8 cellular contexts compared by ENCODE assay signal in genomic region chr19:13116282-13117175, GRCh38. TPM values are rescaled to one million over a fixed set of nuclear protein-coding genes. Genes with fewer than 3 reads are reported as not detected.
A peak's percentile ranks its signal among the peaks of the same experiment; 100 is the strongest.
DNase-seq lines count a peak whose midpoint lies in the region; ATAC-seq, FAIRE-seq and TF ChIP-seq lines count a peak whose summit lies in the region.

TRMT1 (minus strand) TSS chr19:13116740; CDS start chr19:13116399, 341 bp downstream.

- TF ChIP-seq CTCF in A673 (conservative IDR thresholded peaks at IDR 0.05; ENCODE audit: low read depth, low read length): no peak

- peak; percentile 98 for DNase-seq in A673 (ENCODE audit: low spot score)
- peak; percentile 98 for DNase-seq in HTR-8/SVneo (ENCODE audit: insufficient read length, low spot score)
- peak; percentile 80 for DNase-seq in NOMO-1 treated with dmso at 0.1 percent for 144 hours (lab: John Stamatoyannopoulos, UW; ENCODE audit: unreplicated experiment)
- peak; percentile 76 to 89 for DNase-seq in activated CD8-positive, alpha-beta memory T cell treated with anti-CD3 and anti-CD28 coated beads for 4 hours (ENCODE audit: low read depth in 2 of 2)
- DNase-seq in mesenteric fat pad (ENCODE audit: low spot score): peak; percentile 97
- peak; percentile 81 for DNase-seq in stimulated activated CD8-positive, alpha-beta memory T cell treated with anti-CD3 and anti-CD28 coated beads, Interleukin-12 subunit alpha, Interleukin-12 subunit beta, amount 100 ng/mL, for 4 hours (ENCODE audit: low read depth)

- peaks cover 35% of the 10 kb centered on the region for H3K4me1 ChIP-seq in A673 (ENCODE audit: insufficient read depth, low read length, poor library complexity, severe bottlenecking)
- H3K4me1 ChIP-seq in endocrine pancreas (ENCODE audit: control insufficient read depth, insufficient read depth, low read length): no peaks in the 10 kb centered on the region

- H3K4me3 ChIP-seq in A673 (ENCODE audit: low read depth, low read length, poor library complexity, severe bottlenecking): peak within 1 kb of the TSS; percentile 82
- peak within 1 kb of the TSS; percentile 74 for H3K4me3 ChIP-seq in endocrine pancreas (ENCODE audit: control insufficient read depth, insufficient read depth, low read length)

- POLR2A ChIA-PET in A673 (lab: Charles Lee; ENCODE audit: low non-redundant PET): interaction anchor here (0.6 kb wide), 1 partner anchor 1030 kb away, joined by 3 read pairs; no protein-coding TSS in a partner anchor

- CTCF ChIA-PET in A673 (lab: Charles Lee): no interaction called here

- peak; percentile 90 for FAIRE-seq in HTR-8/SVneo (lab: Jason Lieb, UNC)

- peak within 1 kb of the TSS; percentile 16 for H3K9ac ChIP-seq in endocrine pancreas (ENCODE audit: control insufficient read depth, insufficient read depth, low read length)

- peak within 1 kb of the TSS; percentile 85 for H3K27ac ChIP-seq in A673 (ENCODE audit: low read depth, low read length, poor library complexity, severe bottlenecking)

- BruUV-seq in A673 (replicated peaks; lab: Mats Ljungman, UMichigan): no TSS peak

- intact Hi-C loops in A673 (cut with micrococcal nuclease; ENCODE audit: unreplicated experiment): no loop called here

- peaks cover 16% of the 10 kb centered on the region for H3K36me3 ChIP-seq in A673 (ENCODE audit: insufficient read depth, low read length, poor library complexity, severe bottlenecking)
- no peaks in the 10 kb centered on the region for H3K36me3 ChIP-seq in endocrine pancreas (ENCODE audit: control insufficient read depth, insufficient read depth, low read length)

- H3K27me3 ChIP-seq in A673 (replicated peaks; ENCODE audit: insufficient read depth, low read depth, low read length, poor library complexity) (no peaks in the 10 kb centered on the region), endocrine pancreas (ENCODE audit: control insufficient read depth, insufficient read depth, low read length) (no peaks in the 10 kb centered on the region)

- H3K9me3 ChIP-seq in A673 (ENCODE audit: low read depth, low read length, poor library complexity, severe bottlenecking): no peaks in the 10 kb centered on the region
- H3K9me3 ChIP-seq in endocrine pancreas (ENCODE audit: control insufficient read depth, low read length): no peaks in the 10 kb centered on the region

- ATAC-seq in GM18909 (IDR thresholded peaks at IDR 0.05; ENCODE audit: poor library complexity, unreplicated experiment): peak; percentile 53

RNA-seq across cellular contexts. Expression of gene TRMT1, which starts in this region (rescaled TPM):
- total RNA-seq in A673 (2021): 85.7 and 109 TPM in 2 replicates
- 33.2 TPM for total RNA-seq in mesenteric fat pad

Comparison
In these comparisons a context has a peak if more than half of its experiments do, and no peak if none do; other contexts are left out.
1. Peak in every context shown above with its lines: DNase-seq, ATAC-seq, H3K4me3 ChIP-seq and H3K27ac ChIP-seq.